24 cellular contexts compared by ENCODE assay signal in the genomic region with DNA sequence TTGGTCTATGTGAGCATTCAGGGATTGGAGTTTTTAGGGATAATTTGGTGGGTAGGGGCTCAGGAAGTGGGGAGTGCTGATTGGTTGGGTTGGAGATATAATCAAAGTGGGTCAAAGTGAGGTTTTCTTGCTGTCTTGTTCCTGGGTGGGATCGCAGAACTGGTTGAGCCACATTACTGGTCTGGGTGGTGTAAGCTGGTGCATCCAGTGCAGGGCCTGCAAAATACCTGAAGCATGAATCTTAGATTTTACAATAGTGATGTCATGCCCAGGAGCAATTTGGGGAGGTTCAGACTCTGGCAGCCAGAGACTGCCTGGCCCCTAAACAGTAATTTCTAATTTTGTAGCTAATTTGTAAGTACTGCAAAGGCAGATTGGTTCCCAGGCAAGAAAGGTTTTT.
"Had no signal": no experiment of that assay in that cellular context is flagged by ENCODE, and none has a peak within 500 bp of the region (broad histone marks: within the 10 kb centered on the region; RNA-seq: fewer than 3 reads in every experiment).

No MANE protein-coding gene starts in this region.

- H3K36me3 ChIP-seq: colonic mucosa, gastrocnemius medialis, heart right ventricle, lower lobe of right lung, upper lobe of left lung had no signal

- H3K9me3 Mint-ChIP-seq: activated T-helper 17 cell treated with anti-CD3 and anti-CD28 coated beads, Interleukin-2, amount 50 U/mL, for 72 hours had no signal

- H3K9me3 ChIP-seq: body of pancreas, colonic mucosa, gastrocnemius medialis, lower lobe of right lung had no signal

- H3K27ac ChIP-seq: body of pancreas, colonic mucosa, gastrocnemius medialis, heart right ventricle, lower lobe of right lung, upper lobe of left lung had no signal

- DNase-seq: activated CD4-positive, alpha-beta memory T cell treated with anti-CD3 and anti-CD28 coated beads, Interleukin-2, amount 10 ng/mL, durations not matched to agents 7 days and 5 days; activated CD4-positive, alpha-beta T cell treated with anti-CD3 and anti-CD28 coated beads for 48 hours; activated CD4-positive, CD25-positive, alpha-beta regulatory T cell; activated CD8-positive, alpha-beta memory T cell treated with anti-CD3 and anti-CD28 coated beads, Interleukin-2, amount 10 ng/mL, durations not matched to agents 7 days and 5 days; activated naive CD4-positive, alpha-beta T cell treated with anti-CD3 and anti-CD28 coated beads for 36 hours; activated T-cell treated with anti-CD3 and anti-CD28 coated beads, Interleukin-2, amount 50 U/mL, for 1 hour; body of pancreas; colonic mucosa; endodermal cell; erythroblast; gastrocnemius medialis; heart right ventricle; left colon; lower lobe of right lung; occipital lobe; posterior cingulate gyrus; stimulated activated CD4-positive, alpha-beta T cell treated with anti-CD3 and anti-CD28 coated beads, Interleukin-12 subunit alpha, Interleukin-12 subunit beta, amount 100 ng/mL, for 4 hours; stimulated activated CD4-positive, alpha-beta T cell treated with anti-CD3 and anti-CD28 coated beads, Interleukin-1b, Interleukin-23, amount 100 ng/mL, for 48 hours; stimulated activated naive CD8-positive, alpha-beta T cell treated with anti-CD3 and anti-CD28 coated beads, Interleukin-15, amount 100 ng/mL, for 72 hours; T-cell; upper lobe of left lung had no signal

- H3K4me3 Mint-ChIP-seq: activated CD4-positive, alpha-beta memory T cell treated with anti-CD3 and anti-CD28 coated beads, Interleukin-2, amount 10 ng/mL, durations not matched to agents 7 days and 5 days; activated CD8-positive, alpha-beta memory T cell treated with anti-CD3 and anti-CD28 coated beads, Interleukin-2, amount 10 ng/mL, durations not matched to agents 7 days and 5 days; activated naive CD4-positive, alpha-beta T cell treated with anti-CD3 and anti-CD28 coated beads for 36 hours; activated T-helper 17 cell treated with anti-CD3 and anti-CD28 coated beads, Interleukin-2, amount 50 U/mL, for 72 hours; central memory CD8-positive, alpha-beta T cell; endodermal cell; stimulated activated naive CD8-positive, alpha-beta T cell treated with anti-CD3 and anti-CD28 coated beads, Interleukin-15, amount 100 ng/mL, for 72 hours; T-cell had no signal

- H3K27me3 ChIP-seq: body of pancreas, colonic mucosa, gastrocnemius medialis, heart right ventricle, upper lobe of left lung had no signal

- H3K4me1 ChIP-seq: body of pancreas, colonic mucosa, gastrocnemius medialis, heart right ventricle, lower lobe of right lung, upper lobe of left lung had no signal

- H3K36me3 Mint-ChIP-seq: activated CD8-positive, alpha-beta memory T cell treated with anti-CD3 and anti-CD28 coated beads, Interleukin-2, amount 10 ng/mL, durations not matched to agents 7 days and 5 days; T-cell had no signal

- ATAC-seq: activated CD8-positive, alpha-beta memory T cell treated with anti-CD3 and anti-CD28 coated beads, Interleukin-2, amount 10 ng/mL, durations not matched to agents 7 days and 5 days; activated T-helper 17 cell treated with anti-CD3 and anti-CD28 coated beads, Interleukin-2, amount 50 U/mL, for 72 hours; body of pancreas; gastrocnemius medialis; heart right ventricle; left colon; lower lobe of right lung; SK-N-SH treated with all-trans-retinoic acid at 6 μM for 48 hours; stimulated activated naive CD8-positive, alpha-beta T cell treated with anti-CD3 and anti-CD28 coated beads, Interleukin-15, amount 100 ng/mL, for 72 hours; T-cell had no signal

- H3K4me1 Mint-ChIP-seq: activated CD4-positive, alpha-beta memory T cell treated with anti-CD3 and anti-CD28 coated beads, Interleukin-2, amount 10 ng/mL, durations not matched to agents 7 days and 5 days; activated CD8-positive, alpha-beta memory T cell treated with anti-CD3 and anti-CD28 coated beads, Interleukin-2, amount 10 ng/mL, durations not matched to agents 7 days and 5 days; activated T-helper 17 cell treated with anti-CD3 and anti-CD28 coated beads, Interleukin-2, amount 50 U/mL, for 72 hours; central memory CD8-positive, alpha-beta T cell; stimulated activated naive CD8-positive, alpha-beta T cell treated with anti-CD3 and anti-CD28 coated beads, Interleukin-15, amount 100 ng/mL, for 72 hours; T-cell had no signal

- H3K4me3 ChIP-seq: body of pancreas, colonic mucosa, gastrocnemius medialis, heart right ventricle, lower lobe of right lung, upper lobe of left lung had no signal

- H3K27ac Mint-ChIP-seq: activated CD4-positive, alpha-beta memory T cell treated with anti-CD3 and anti-CD28 coated beads, Interleukin-2, amount 10 ng/mL, durations not matched to agents 7 days and 5 days; activated CD8-positive, alpha-beta memory T cell treated with anti-CD3 and anti-CD28 coated beads, Interleukin-2, amount 10 ng/mL, durations not matched to agents 7 days and 5 days; activated naive CD4-positive, alpha-beta T cell treated with anti-CD3 and anti-CD28 coated beads for 36 hours; activated T-helper 17 cell treated with anti-CD3 and anti-CD28 coated beads, Interleukin-2, amount 50 U/mL, for 72 hours; endodermal cell; stimulated activated naive CD8-positive, alpha-beta T cell treated with anti-CD3 and anti-CD28 coated beads, Interleukin-15, amount 100 ng/mL, for 72 hours; T-cell had no signal

- H3K27me3 Mint-ChIP-seq: activated CD4-positive, alpha-beta memory T cell treated with anti-CD3 and anti-CD28 coated beads, Interleukin-2, amount 10 ng/mL, durations not matched to agents 7 days and 5 days; activated CD8-positive, alpha-beta memory T cell treated with anti-CD3 and anti-CD28 coated beads, Interleukin-2, amount 10 ng/mL, durations not matched to agents 7 days and 5 days; activated T-helper 17 cell treated with anti-CD3 and anti-CD28 coated beads, Interleukin-2, amount 50 U/mL, for 72 hours; central memory CD8-positive, alpha-beta T cell; stimulated activated naive CD8-positive, alpha-beta T cell treated with anti-CD3 and anti-CD28 coated beads, Interleukin-15, amount 100 ng/mL, for 72 hours; T-cell had no signal
